In the genomic region with DNA sequence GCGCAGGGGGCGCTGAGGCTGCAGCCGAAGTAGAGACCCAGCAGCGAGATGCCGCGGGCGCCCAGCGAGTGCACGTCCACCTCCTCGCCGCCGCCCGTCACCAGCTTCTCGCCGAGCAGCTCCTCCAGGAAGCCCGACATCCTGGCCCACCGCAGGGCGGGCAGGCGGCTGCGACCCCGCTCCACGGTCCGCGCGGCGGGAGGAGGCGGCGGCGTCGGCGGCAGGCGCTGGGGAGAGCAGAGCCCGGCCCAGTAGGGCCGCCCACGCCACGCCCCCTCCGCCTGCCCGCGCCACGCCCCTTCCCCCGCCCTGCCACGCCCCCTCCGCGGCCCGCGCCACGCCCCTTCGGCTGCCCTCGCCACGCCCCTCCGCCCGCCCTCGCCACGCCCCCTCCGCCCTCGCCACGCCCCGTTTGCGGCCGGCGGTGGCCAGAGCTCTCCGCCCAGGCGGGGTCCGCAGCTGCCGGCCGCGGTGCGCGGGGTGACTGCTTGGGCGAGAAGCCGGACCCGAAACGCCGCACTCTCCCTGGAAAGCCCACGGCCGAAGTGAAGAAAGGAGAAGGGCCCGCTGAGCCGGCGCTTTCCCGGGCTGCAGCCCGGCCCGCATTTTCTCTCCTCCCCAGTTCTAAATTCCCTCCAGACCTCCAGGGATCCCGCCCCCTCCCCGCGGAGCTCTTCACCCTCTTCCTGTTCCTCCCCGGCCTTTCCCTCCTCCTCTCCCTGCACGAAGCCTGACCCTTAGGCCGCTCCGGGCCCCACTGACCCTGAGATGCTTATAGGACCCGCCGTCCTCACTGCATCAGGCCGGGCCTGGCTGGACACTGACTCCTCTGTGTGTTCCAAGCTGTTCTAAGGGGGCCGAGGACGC, we compare ENCODE assay signal across 1 cellular context.
TF ChIP-seq lines count a peak whose summit lies in the region.

Gene NXN, minus strand, starts transcription at position 238 of the 867 bp plus-strand sequence.

TF ChIP-seq in HepG2, 621 proteins besides CTCF, POLR2A, EP300 and RAD21 (continued from another document and continues in another):
- TF ChIP-seq UBTF (CRISPR knock-in tag; IDR thresholded peaks at IDR 0.05) (peak; percentile 79), ATF1 (CRISPR knock-in tag; IDR thresholded peaks at IDR 0.05) (no peak), ZNF749 (CRISPR knock-in tag; IDR thresholded peaks at IDR 0.05; ENCODE audit: borderline replicate concordance) (no peak), TCF12 (IDR thresholded peaks at IDR 0.05) (no peak), TCF12 (CRISPR knock-in tag; IDR thresholded peaks at IDR 0.05) (peak; percentile 9; the same call in 1 of the 2 replicates), PATZ1 (CRISPR knock-in tag; IDR thresholded peaks at IDR 0.05) (peak; percentile 4; the same call in 1 of the 2 replicates), ZNF605 (CRISPR knock-in tag; IDR thresholded peaks at IDR 0.05) (no peak), RFX1 (IDR thresholded peaks at IDR 0.05) (no peak), SUZ12 (IDR thresholded peaks at IDR 0.05; ENCODE audit: low read depth, low read length) (no peak), MATR3 (CRISPR knock-in tag; IDR thresholded peaks at IDR 0.05) (no peak), ZNF451 (CRISPR knock-in tag; IDR thresholded peaks at IDR 0.05) (0 out of 2 replicates have a peak, but pooled peaks have one; percentile 30), ZNF816 (CRISPR knock-in tag; IDR thresholded peaks at IDR 0.05; ENCODE audit: borderline replicate concordance) (no peak), MNT (IDR thresholded peaks at IDR 0.05) (no peak), PLRG1 (conservative IDR thresholded peaks at IDR 0.05) (no peak), POLR2G (IDR thresholded peaks at IDR 0.05; ENCODE audit: low read depth, low read length) (peak; percentile 74), ZNF891 (CRISPR knock-in tag; IDR thresholded peaks at IDR 0.05) (no peak), ZNF780A (CRISPR knock-in tag; IDR thresholded peaks at IDR 0.05) (no peak), ZNF331 (CRISPR knock-in tag; IDR thresholded peaks at IDR 0.05) (no peak), ZNF430 (CRISPR knock-in tag; IDR thresholded peaks at IDR 0.05) (peak; percentile 10; the same call in 1 of the 2 replicates), MLX (CRISPR knock-in tag; IDR thresholded peaks at IDR 0.05) (no peak), SOX6 (IDR thresholded peaks at IDR 0.05) (no peak), SOX6 (CRISPR knock-in tag; IDR thresholded peaks at IDR 0.05) (peak; percentile 36), CAMTA2 (CRISPR knock-in tag; IDR thresholded peaks at IDR 0.05; ENCODE audit: borderline replicate concordance) (no peak), NR1H2 (CRISPR knock-in tag; IDR thresholded peaks at IDR 0.05; ENCODE audit: borderline replicate concordance, low read depth) (no peak), YEATS4 (CRISPR knock-in tag; IDR thresholded peaks at IDR 0.05; ENCODE audit: borderline replicate concordance) (peak; percentile 44; the same call in 1 of the 2 replicates), ZNF607 (CRISPR knock-in tag; IDR thresholded peaks at IDR 0.05; ENCODE audit: borderline replicate concordance) (0 out of 2 replicates have a peak, but pooled peaks have one; percentile 26), EED (CRISPR knock-in tag; IDR thresholded peaks at IDR 0.05) (no peak), SALL1 (CRISPR knock-in tag; IDR thresholded peaks at IDR 0.05) (peak; percentile 77), ZFAT (CRISPR knock-in tag; conservative IDR thresholded peaks at IDR 0.05) (no peak), ZNF207 (IDR thresholded peaks at IDR 0.05; ENCODE audit: borderline replicate concordance) (no peak), KDM3A (CRISPR knock-in tag; IDR thresholded peaks at IDR 0.05; ENCODE audit: low read depth) (no peak), E2F5 (CRISPR knock-in tag; conservative IDR thresholded peaks at IDR 0.05) (no peak), ZFYVE20 (CRISPR knock-in tag; IDR thresholded peaks at IDR 0.05; ENCODE audit: borderline replicate concordance, low read depth) (no peak), ZNF264 (CRISPR knock-in tag; IDR thresholded peaks at IDR 0.05) (no peak), TCF7 (IDR thresholded peaks at IDR 0.05; ENCODE audit: low read depth) (no peak)
- TF ChIP-seq, protein P1, sequence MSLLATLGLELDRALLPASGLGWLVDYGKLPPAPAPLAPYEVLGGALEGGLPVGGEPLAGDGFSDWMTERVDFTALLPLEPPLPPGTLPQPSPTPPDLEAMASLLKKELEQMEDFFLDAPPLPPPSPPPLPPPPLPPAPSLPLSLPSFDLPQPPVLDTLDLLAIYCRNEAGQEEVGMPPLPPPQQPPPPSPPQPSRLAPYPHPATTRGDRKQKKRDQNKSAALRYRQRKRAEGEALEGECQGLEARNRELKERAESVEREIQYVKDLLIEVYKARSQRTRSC (CRISPR knock-in tag; IDR thresholded peaks at IDR 0.05; ENCODE audit: low read depth), result no peak
- TF ChIP-seq, protein P2, sequence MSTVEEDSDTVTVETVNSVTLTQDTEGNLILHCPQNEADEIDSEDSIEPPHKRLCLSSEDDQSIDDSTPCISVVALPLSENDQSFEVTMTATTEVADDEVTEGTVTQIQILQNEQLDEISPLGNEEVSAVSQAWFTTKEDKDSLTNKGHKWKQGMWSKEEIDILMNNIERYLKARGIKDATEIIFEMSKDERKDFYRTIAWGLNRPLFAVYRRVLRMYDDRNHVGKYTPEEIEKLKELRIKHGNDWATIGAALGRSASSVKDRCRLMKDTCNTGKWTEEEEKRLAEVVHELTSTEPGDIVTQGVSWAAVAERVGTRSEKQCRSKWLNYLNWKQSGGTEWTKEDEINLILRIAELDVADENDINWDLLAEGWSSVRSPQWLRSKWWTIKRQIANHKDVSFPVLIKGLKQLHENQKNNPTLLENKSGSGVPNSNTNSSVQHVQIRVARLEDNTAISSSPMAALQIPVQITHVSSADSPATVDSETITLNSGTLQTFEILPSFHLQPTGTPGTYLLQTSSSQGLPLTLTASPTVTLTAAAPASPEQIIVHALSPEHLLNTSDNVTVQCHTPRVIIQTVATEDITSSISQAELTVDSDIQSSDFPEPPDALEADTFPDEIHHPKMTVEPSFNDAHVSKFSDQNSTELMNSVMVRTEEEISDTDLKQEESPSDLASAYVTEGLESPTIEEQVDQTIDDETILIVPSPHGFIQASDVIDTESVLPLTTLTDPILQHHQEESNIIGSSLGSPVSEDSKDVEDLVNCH (CRISPR knock-in tag; IDR thresholded peaks at IDR 0.05), result no peak
- TF ChIP-seq, protein P3, sequence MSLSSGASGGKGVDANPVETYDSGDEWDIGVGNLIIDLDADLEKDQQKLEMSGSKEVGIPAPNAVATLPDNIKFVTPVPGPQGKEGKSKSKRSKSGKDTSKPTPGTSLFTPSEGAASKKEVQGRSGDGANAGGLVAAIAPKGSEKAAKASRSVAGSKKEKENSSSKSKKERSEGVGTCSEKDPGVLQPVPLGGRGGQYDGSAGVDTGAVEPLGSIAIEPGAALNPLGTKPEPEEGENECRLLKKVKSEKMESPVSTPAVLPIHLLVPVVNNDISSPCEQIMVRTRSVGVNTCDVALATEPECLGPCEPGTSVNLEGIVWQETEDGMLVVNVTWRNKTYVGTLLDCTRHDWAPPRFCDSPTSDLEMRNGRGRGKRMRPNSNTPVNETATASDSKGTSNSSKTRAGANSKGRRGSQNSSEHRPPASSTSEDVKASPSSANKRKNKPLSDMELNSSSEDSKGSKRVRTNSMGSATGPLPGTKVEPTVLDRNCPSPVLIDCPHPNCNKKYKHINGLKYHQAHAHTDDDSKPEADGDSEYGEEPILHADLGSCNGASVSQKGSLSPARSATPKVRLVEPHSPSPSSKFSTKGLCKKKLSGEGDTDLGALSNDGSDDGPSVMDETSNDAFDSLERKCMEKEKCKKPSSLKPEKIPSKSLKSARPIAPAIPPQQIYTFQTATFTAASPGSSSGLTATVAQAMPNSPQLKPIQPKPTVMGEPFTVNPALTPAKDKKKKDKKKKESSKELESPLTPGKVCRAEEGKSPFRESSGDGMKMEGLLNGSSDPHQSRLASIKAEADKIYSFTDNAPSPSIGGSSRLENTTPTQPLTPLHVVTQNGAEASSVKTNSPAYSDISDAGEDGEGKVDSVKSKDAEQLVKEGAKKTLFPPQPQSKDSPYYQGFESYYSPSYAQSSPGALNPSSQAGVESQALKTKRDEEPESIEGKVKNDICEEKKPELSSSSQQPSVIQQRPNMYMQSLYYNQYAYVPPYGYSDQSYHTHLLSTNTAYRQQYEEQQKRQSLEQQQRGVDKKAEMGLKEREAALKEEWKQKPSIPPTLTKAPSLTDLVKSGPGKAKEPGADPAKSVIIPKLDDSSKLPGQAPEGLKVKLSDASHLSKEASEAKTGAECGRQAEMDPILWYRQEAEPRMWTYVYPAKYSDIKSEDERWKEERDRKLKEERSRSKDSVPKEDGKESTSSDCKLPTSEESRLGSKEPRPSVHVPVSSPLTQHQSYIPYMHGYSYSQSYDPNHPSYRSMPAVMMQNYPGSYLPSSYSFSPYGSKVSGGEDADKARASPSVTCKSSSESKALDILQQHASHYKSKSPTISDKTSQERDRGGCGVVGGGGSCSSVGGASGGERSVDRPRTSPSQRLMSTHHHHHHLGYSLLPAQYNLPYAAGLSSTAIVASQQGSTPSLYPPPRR (CRISPR knock-in tag; IDR thresholded peaks at IDR 0.05; ENCODE audit: borderline replicate concordance), result no peak
